Comparison of ENCODE assay signal across 1 cellular context in the genomic region with DNA sequence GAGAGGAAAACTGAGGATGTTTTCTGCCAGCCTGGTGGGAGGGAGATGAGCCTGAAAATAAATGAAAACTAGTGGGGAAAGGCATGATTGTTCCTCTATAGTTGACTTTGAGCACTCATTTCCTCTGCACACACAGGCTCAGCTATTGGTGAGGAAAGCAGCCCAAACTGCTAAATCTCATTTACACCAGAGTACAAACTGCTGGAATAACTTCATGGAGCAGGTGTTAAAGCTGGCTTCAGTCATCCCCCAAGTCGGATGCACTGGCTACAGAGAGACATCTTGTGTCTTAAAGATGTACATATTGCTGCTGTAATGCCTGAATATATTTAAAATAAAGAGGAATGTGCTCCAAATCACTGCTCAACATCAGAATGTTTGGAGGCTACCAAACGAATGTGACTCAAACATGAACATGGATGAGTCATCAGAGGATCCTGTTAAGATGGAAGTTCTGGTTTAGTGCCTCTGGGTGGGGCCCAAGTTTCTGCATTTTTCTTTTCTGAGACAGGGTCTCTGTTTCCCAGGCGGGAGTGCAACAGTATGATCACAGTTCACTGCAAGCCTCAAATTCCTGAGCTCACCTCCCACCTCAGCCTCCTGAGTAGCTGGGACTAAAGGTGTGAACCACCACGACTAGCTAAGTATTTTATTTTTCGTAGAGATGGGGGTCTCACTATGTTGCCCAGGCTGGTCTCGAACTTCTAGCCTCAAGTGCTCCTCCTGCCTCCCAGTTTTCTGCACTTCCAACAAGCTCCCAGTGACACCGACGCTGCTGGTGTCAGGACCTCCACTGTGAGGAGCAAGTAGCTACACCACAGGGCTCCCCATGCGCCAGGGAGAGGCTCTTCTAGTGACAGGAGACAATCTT.
TF ChIP-seq lines count a peak whose summit lies in the region.

No MANE protein-coding gene starts in this region.

TF ChIP-seq in SK-N-SH, 30 proteins besides CTCF, POLR2A, EP300 and RAD21 (continued from another document):
- no peak for TF ChIP-seq IRF3 (IDR thresholded peaks at IDR 0.05; ENCODE audit: low read depth, low read length)
- 0 out of 2 replicates have a peak, but pooled peaks have one; percentile 25 for TF ChIP-seq NFIC (IDR thresholded peaks at IDR 0.05; ENCODE audit: borderline replicate concordance)
